ENCODE assay signal across 1 cellular context in the genomic region with DNA sequence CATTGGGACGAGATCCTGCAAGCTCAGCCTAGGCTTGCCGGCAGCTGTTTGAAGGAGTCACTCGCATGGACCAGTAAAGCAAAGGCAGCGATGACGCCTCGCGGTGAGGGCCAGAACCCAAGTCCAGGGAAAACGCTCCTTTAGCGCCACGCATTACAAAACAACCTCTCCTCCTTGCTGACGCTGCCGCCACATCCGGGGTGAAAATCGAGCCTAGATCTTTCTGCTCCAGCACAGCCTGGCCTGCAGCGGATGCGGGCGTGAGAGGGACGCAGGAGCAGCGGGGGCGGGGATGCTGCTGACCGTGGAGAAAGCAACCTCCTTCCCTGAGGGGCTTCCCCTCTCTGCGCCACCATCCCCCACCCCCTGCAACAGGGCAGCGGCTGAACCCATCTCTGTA.
TF ChIP-seq lines count a peak whose summit lies in the region.

No MANE protein-coding gene starts in this region.

TF ChIP-seq in K562, 482 proteins besides CTCF, POLR2A, EP300 and RAD21 (continued from another document):
- peak; percentile 57 for TF ChIP-seq GABPA (tag; conservative IDR thresholded peaks at IDR 0.05; ENCODE audit: low read depth)
